Comparison of ENCODE assay signal across 8 cellular contexts in the genomic region with DNA sequence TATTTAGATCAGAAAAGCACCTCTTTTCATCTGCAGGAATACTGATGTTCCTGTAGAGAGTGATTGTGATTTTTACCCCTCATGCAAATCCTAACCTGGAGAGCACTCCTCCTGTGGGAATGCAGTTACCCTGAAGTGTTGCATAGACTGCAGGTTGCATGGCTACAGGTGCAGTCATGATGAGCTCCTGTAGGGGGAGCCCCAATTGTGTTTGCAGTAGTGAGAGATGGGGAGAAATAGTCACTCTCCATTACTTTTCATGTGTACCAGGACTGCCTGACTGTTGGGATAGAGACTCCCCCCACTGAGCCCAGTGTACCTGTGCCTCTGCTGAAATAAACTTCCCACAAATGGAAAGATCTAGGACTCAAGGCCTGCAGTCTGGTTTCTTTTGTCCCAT.
DNase-seq lines count a peak whose midpoint lies in the region; ATAC-seq and TF ChIP-seq lines count a peak whose summit lies in the region.
"Had no signal": no experiment of that assay in that cellular context is flagged by ENCODE, and none has a peak within 500 bp of the region (broad histone marks: within the 10 kb centered on the region; RNA-seq: fewer than 3 reads in every experiment).

No MANE protein-coding gene starts in this region.

- H3K9me2 ChIP-seq in DOHH2 (replicated peaks; ENCODE audit: control insufficient read depth, low read length): no peaks in the 10 kb centered on the region

- no peaks in the 10 kb centered on the region for H4K20me1 ChIP-seq in DOHH2 (ENCODE audit: control insufficient read depth, insufficient read depth, low read depth, low read length)

- H3K9me3 ChIP-seq in DOHH2 (ENCODE audit: control insufficient read depth, insufficient read depth, low read length): no peaks in the 10 kb centered on the region

- DNase-seq in SK-N-DZ (ENCODE audit: low spot score) (peak; percentile 15), fibroblast of villous mesenchyme (ENCODE audit: low read depth) (peak; percentile 28)
- peak; percentile 8 for DNase-seq in stimulated activated CD4-positive, alpha-beta T cell treated with anti-CD3 and anti-CD28 coated beads, Interleukin-4, amount 100 ng/mL, for 24 hours

- no peaks in the 10 kb centered on the region for H3K79me2 ChIP-seq in DOHH2 (ENCODE audit: control insufficient read depth, low read length)
- H3K79me2 ChIP-seq: parathyroid adenoma had no signal

- ATAC-seq in GM18907 (IDR thresholded peaks at IDR 0.05; ENCODE audit: unreplicated experiment): peak; percentile 64
- peak; percentile 70 for ATAC-seq in HG03103 (IDR thresholded peaks at IDR 0.05; ENCODE audit: low read depth, unreplicated experiment)
- ATAC-seq in HG03097 (IDR thresholded peaks at IDR 0.05; ENCODE audit: low FRiP score, unreplicated experiment): no peak

- H3K4me2 ChIP-seq in DOHH2 (ENCODE audit: low read length): no peak overlapping the region

- H3K4me3 ChIP-seq in DOHH2 (ENCODE audit: low read length): no peak overlapping the region
- no peak overlapping the region for H3K4me3 ChIP-seq in fibroblast of villous mesenchyme (ENCODE audit: low read depth, low read length)

- no peaks in the 10 kb centered on the region for H3K36me3 ChIP-seq in DOHH2 (ENCODE audit: control insufficient read depth, low read length)

- H3F3A ChIP-seq in DOHH2 (ENCODE audit: control insufficient read depth, insufficient read depth): no peaks in the 10 kb centered on the region

- TF ChIP-seq CTCF in DOHH2 (IDR thresholded peaks at IDR 0.05; ENCODE audit: low read depth, low read length, poor library complexity, severe bottlenecking): peak; percentile 85
- peak; percentile 69 for TF ChIP-seq CTCF in fibroblast of villous mesenchyme (IDR thresholded peaks at IDR 0.05; ENCODE audit: insufficient read depth, low read depth, low read length)

- H3K27me3 ChIP-seq in DOHH2 (ENCODE audit: control insufficient read depth, low read length): no peaks in the 10 kb centered on the region

- no peak overlapping the region for H3K27ac ChIP-seq in DOHH2 (ENCODE audit: low read depth, low read length)
- H3K27ac ChIP-seq: parathyroid adenoma had no signal

- H3K4me1 ChIP-seq in DOHH2 (ENCODE audit: control insufficient read depth, low read length): no peaks in the 10 kb centered on the region
- H3K4me1 ChIP-seq: parathyroid adenoma had no signal
